In genomic region chr3:52487788-52488691, GRCh38 we compare ENCODE assay signal across 1 cellular context.
TF ChIP-seq lines count a peak whose summit lies in the region.

No MANE protein-coding gene starts in this region.

TF ChIP-seq in H1, 55 proteins besides CTCF, POLR2A, EP300 and RAD21:
- TF ChIP-seq NRF1 (IDR thresholded peaks at IDR 0.05; ENCODE audit: low read depth, low read length) (no peak), NANOG (IDR thresholded peaks at IDR 0.05; ENCODE audit: insufficient read depth, low read depth, low read length, poor library complexity, severe bottlenecking) (no peak), BCL11A (IDR thresholded peaks at IDR 0.05; ENCODE audit: low read depth in 2 of 2, low read length in 2 of 2) (no peak), JUN (IDR thresholded peaks at IDR 0.05; ENCODE audit: low read depth, low read length) (no peak), MAFK (IDR thresholded peaks at IDR 0.05; ENCODE audit: low read depth, low read length) (no peak), CBX8 (IDR thresholded peaks at IDR 0.05; ENCODE audit: borderline replicate concordance, low read depth, low read length) (no peak), GTF2F1 (IDR thresholded peaks at IDR 0.05; ENCODE audit: borderline replicate concordance, low read depth, low read length) (no peak), SP2 (IDR thresholded peaks at IDR 0.05; ENCODE audit: low read length) (no peak), KDM1A (IDR thresholded peaks at IDR 0.05; ENCODE audit: borderline replicate concordance, low read length) (no peak), KDM4A (IDR thresholded peaks at IDR 0.05; ENCODE audit: low read depth, low read length, severe bottlenecking) (no peak), EGR1 (IDR thresholded peaks at IDR 0.05; ENCODE audit: borderline replicate concordance, low read depth, low read length) (no peak), SIRT6 (IDR thresholded peaks at IDR 0.05; ENCODE audit: low read length) (no peak), RNF2 (IDR thresholded peaks at IDR 0.05; ENCODE audit: borderline replicate concordance, low read depth, low read length, missing control alignments, poor library complexity, severe bottlenecking) (no peak), CHD7 (IDR thresholded peaks at IDR 0.05; ENCODE audit: insufficient replicate concordance, low read length) (no peak)
